In genomic region chrX:35351795-35352483, GRCh38 we compare ENCODE assay signal across 18 cellular contexts.
DNase-seq lines count a peak whose midpoint lies in the region; ATAC-seq and TF ChIP-seq lines count a peak whose summit lies in the region.
"Had no signal": no experiment of that assay in that cellular context is flagged by ENCODE, and none has a peak within 500 bp of the region (broad histone marks: within the 10 kb centered on the region; RNA-seq: fewer than 3 reads in every experiment).

No MANE protein-coding gene starts in this region.

- H3K27me3 ChIP-seq in breast epithelium = no peaks in the 10 kb centered on the region
- no peaks in the 10 kb centered on the region for H3K27me3 ChIP-seq in tibial artery
- H3K27me3 ChIP-seq: Peyer's patch had no signal

- POLR2A ChIA-PET in MCF 10A (lab: Yijun Ruan, JAX) = no interaction called here

- DNase-seq in MCF 10A (ENCODE audit: unreplicated experiment) (peak; percentile 20), breast epithelium (ENCODE audit: low spot score in 2 of 2) (no peak), OCI-M1 (lab: John Stamatoyannopoulos, UW) (peak; percentile 17), epithelial cell of prostate (ENCODE audit: low read depth, low spot score) (no peak), tibial artery (peak in 1 of 2 donors; percentile 68), A172 (ENCODE audit: low spot score) (no peak), NCI-H2227 treated with DMSO at 0.1 percent for 48 hours (lab: John Stamatoyannopoulos, UW) (no peak)
- DNase-seq: DMS153, NCI-H1105, NCI-H1694 treated with DMSO at 0.1 percent for 48 hours, NCI-H2171, NCI-H748 treated with DMSO at 0.1 percent for 48 hours, Peyer's patch, Right ventricle myocardium superior had no signal

- no peak for TF ChIP-seq POLR2A in breast epithelium (IDR thresholded peaks at IDR 0.05)

- ATAC-seq in HG03039 (IDR thresholded peaks at IDR 0.05; ENCODE audit: unreplicated experiment) = no peak

- TF ChIP-seq CTCF in MCF 10A (IDR thresholded peaks at IDR 0.05; ENCODE audit: unreplicated experiment) (no peak), breast epithelium (IDR thresholded peaks at IDR 0.05) (no peak), tibial artery (IDR thresholded peaks at IDR 0.05) (no peak)

- CTCF ChIA-PET in MCF 10A (lab: Yijun Ruan, JAX) = interaction anchor here (1.5 kb wide), 1 partner anchor 433 kb away, joined by 4 read pairs; no protein-coding TSS in a partner anchor

- H3K27me3 Mint-ChIP-seq in MCF 10A (ENCODE audit: insufficient read depth, unreplicated experiment) = peaks cover 22% of the 10 kb centered on the region

- H3K27ac Mint-ChIP-seq in MCF 10A (ENCODE audit: low read depth, unreplicated experiment) = peak overlapping the region; percentile 87

- peaks cover 14% of the 10 kb centered on the region for H3K4me1 Mint-ChIP-seq in MCF 10A (ENCODE audit: insufficient read depth, unreplicated experiment)

- H3K27ac ChIP-seq in breast epithelium (no peak overlapping the region), epithelial cell of prostate (peak overlapping the region; percentile 49), tibial artery (peak overlapping the region; percentile 17 to 35)
- H3K27ac ChIP-seq: HL-60, Peyer's patch, SK-N-MC had no signal

- H3K9me3 Mint-ChIP-seq in MCF 10A (ENCODE audit: unreplicated experiment) = peaks cover 9% of the 10 kb centered on the region

- intact Hi-C loops in MCF 10A (cut with micrococcal nuclease) = no loop called here
- intact Hi-C loops in breast epithelium (cut with DNase I; ENCODE audit: low total_unique reads) = no loop called here
- intact Hi-C loops in tibial artery (cut with DNase I; ENCODE audit: low total_unique reads) = no loop called here

- H3K36me3 Mint-ChIP-seq in MCF 10A (ENCODE audit: insufficient read depth, unreplicated experiment) = no peaks in the 10 kb centered on the region

- H3K4me3 ChIP-seq in breast epithelium = no peak overlapping the region
- no peak overlapping the region for H3K4me3 ChIP-seq in tibial artery
- H3K4me3 ChIP-seq: HAP-1, Peyer's patch, SK-N-MC had no signal

- H3K36me3 ChIP-seq in breast epithelium = no peaks in the 10 kb centered on the region
- H3K36me3 ChIP-seq in tibial artery = no peaks in the 10 kb centered on the region
- H3K36me3 ChIP-seq: HAP-1, Peyer's patch had no signal

- no TSS peak for BruUV-seq in MCF 10A (replicated peaks; lab: Mats Ljungman, UMichigan)

- no peaks in the 10 kb centered on the region for H3K4me1 ChIP-seq in breast epithelium
- peaks cover 0 to 5% (median 0%) of the 10 kb centered on the region in 4 donors for H3K4me1 ChIP-seq in tibial artery
- H3K4me1 ChIP-seq: HAP-1, Peyer's patch had no signal

- peaks cover 0 to 12% of the 10 kb centered on the region in 2 donors for H3K9me3 ChIP-seq in breast epithelium
- H3K9me3 ChIP-seq in tibial artery = peaks cover 0 to 5% (median 0%) of the 10 kb centered on the region in 3 donors
- H3K9me3 ChIP-seq: HAP-1, Peyer's patch had no signal

- H3K4me3 Mint-ChIP-seq in MCF 10A (ENCODE audit: unreplicated experiment) = no peak overlapping the region

Comparison
In these comparisons a context has a peak if more than half of its experiments do, and no peak if none do; other contexts are left out.
1. DNase-seq: peak in MCF 10A (single experiment) and OCI-M1 (single experiment); none in breast epithelium (0 of 2), epithelial cell of prostate (single experiment), A172 (single experiment) and NCI-H2227 treated with DMSO at 0.1 percent for 48 hours (single experiment).
2. H3K27ac ChIP-seq: peak in epithelial cell of prostate (single experiment) and tibial artery (2 of 2); none in breast epithelium (0 of 2).